Comparison of ENCODE assay signal across 1 cellular context in the genomic region with DNA sequence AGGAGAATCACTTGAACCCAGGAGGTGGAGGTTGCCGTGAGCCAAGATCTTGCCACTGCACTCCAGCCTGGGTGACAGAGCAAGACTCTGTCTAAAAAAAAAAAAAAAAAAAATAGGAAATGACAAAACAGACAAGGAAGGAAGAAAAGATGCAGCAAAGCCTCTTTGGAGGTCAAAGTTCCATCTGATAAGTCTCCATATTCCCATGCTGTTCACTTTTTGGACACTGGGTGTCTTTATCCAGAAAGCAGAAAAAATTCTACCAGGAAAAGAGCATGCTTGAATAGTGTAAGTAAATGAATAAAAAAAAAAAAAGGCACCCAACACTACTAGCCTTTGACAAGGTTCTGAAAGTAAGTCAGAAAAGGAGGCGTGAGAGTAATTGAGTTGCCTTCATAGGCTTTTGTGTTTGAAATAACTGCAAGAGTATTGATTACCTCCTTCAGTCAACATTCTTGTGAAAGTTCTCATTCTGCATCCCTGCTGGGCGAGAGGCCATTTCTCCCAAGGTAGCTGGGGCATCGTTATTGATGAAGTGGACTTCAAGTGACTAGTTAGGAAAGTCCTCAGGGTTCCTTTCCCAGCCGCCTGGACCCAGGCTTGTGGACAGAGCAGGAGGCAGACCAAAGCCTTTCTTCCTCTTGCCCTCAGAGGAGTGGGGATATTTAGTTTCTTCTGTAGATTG.
TF ChIP-seq lines count a peak whose summit lies in the region.

No MANE protein-coding gene starts in this region.

TF ChIP-seq in HepG2, 621 proteins besides CTCF, POLR2A, EP300 and RAD21 (continued from another document):
- TF ChIP-seq, protein P1, sequence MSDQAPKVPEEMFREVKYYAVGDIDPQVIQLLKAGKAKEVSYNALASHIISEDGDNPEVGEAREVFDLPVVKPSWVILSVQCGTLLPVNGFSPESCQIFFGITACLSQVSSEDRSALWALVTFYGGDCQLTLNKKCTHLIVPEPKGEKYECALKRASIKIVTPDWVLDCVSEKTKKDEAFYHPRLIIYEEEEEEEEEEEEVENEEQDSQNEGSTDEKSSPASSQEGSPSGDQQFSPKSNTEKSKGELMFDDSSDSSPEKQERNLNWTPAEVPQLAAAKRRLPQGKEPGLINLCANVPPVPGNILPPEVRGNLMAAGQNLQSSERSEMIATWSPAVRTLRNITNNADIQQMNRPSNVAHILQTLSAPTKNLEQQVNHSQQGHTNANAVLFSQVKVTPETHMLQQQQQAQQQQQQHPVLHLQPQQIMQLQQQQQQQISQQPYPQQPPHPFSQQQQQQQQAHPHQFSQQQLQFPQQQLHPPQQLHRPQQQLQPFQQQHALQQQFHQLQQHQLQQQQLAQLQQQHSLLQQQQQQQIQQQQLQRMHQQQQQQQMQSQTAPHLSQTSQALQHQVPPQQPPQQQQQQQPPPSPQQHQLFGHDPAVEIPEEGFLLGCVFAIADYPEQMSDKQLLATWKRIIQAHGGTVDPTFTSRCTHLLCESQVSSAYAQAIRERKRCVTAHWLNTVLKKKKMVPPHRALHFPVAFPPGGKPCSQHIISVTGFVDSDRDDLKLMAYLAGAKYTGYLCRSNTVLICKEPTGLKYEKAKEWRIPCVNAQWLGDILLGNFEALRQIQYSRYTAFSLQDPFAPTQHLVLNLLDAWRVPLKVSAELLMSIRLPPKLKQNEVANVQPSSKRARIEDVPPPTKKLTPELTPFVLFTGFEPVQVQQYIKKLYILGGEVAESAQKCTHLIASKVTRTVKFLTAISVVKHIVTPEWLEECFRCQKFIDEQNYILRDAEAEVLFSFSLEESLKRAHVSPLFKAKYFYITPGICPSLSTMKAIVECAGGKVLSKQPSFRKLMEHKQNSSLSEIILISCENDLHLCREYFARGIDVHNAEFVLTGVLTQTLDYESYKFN (CRISPR knock-in tag; conservative IDR thresholded peaks at IDR 0.05) = peak; percentile 55; the same call in 1 of the 2 replicates
- TF ChIP-seq GATAD2A (CRISPR knock-in tag; IDR thresholded peaks at IDR 0.05) = peak; percentile 78
- no peak for TF ChIP-seq ZNF335 (CRISPR knock-in tag; IDR thresholded peaks at IDR 0.05)
- TF ChIP-seq SPEN (CRISPR knock-in tag; IDR thresholded peaks at IDR 0.05; ENCODE audit: low read depth) = no peak
- TF ChIP-seq, protein P2, sequence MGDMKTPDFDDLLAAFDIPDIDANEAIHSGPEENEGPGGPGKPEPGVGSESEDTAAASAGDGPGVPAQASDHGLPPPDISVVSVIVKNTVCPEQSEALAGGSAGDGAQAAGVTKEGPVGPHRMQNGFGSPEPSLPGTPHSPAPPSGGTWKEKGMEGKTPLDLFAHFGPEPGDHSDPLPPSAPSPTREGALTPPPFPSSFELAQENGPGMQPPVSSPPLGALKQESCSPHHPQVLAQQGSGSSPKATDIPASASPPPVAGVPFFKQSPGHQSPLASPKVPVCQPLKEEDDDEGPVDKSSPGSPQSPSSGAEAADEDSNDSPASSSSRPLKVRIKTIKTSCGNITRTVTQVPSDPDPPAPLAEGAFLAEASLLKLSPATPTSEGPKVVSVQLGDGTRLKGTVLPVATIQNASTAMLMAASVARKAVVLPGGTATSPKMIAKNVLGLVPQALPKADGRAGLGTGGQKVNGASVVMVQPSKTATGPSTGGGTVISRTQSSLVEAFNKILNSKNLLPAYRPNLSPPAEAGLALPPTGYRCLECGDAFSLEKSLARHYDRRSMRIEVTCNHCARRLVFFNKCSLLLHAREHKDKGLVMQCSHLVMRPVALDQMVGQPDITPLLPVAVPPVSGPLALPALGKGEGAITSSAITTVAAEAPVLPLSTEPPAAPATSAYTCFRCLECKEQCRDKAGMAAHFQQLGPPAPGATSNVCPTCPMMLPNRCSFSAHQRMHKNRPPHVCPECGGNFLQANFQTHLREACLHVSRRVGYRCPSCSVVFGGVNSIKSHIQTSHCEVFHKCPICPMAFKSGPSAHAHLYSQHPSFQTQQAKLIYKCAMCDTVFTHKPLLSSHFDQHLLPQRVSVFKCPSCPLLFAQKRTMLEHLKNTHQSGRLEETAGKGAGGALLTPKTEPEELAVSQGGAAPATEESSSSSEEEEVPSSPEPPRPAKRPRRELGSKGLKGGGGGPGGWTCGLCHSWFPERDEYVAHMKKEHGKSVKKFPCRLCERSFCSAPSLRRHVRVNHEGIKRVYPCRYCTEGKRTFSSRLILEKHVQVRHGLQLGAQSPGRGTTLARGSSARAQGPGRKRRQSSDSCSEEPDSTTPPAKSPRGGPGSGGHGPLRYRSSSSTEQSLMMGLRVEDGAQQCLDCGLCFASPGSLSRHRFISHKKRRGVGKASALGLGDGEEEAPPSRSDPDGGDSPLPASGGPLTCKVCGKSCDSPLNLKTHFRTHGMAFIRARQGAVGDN (CRISPR knock-in tag; IDR thresholded peaks at IDR 0.05) = no peak
- no peak for TF ChIP-seq SOX6 (IDR thresholded peaks at IDR 0.05)
- peak; percentile 61; the same call in 1 of the 2 replicates for TF ChIP-seq SOX6 (CRISPR knock-in tag; IDR thresholded peaks at IDR 0.05)
- no peak for TF ChIP-seq MAFK (conservative IDR thresholded peaks at IDR 0.05 in 1 of 2, IDR thresholded peaks at IDR 0.05 in 1 of 2; ENCODE audit: low read length in 2 of 2)
- TF ChIP-seq ARNTL (CRISPR knock-in tag; IDR thresholded peaks at IDR 0.05) = no peak
- TF ChIP-seq SMAD9 (CRISPR knock-in tag; IDR thresholded peaks at IDR 0.05) = no peak
- TF ChIP-seq, protein P3, sequence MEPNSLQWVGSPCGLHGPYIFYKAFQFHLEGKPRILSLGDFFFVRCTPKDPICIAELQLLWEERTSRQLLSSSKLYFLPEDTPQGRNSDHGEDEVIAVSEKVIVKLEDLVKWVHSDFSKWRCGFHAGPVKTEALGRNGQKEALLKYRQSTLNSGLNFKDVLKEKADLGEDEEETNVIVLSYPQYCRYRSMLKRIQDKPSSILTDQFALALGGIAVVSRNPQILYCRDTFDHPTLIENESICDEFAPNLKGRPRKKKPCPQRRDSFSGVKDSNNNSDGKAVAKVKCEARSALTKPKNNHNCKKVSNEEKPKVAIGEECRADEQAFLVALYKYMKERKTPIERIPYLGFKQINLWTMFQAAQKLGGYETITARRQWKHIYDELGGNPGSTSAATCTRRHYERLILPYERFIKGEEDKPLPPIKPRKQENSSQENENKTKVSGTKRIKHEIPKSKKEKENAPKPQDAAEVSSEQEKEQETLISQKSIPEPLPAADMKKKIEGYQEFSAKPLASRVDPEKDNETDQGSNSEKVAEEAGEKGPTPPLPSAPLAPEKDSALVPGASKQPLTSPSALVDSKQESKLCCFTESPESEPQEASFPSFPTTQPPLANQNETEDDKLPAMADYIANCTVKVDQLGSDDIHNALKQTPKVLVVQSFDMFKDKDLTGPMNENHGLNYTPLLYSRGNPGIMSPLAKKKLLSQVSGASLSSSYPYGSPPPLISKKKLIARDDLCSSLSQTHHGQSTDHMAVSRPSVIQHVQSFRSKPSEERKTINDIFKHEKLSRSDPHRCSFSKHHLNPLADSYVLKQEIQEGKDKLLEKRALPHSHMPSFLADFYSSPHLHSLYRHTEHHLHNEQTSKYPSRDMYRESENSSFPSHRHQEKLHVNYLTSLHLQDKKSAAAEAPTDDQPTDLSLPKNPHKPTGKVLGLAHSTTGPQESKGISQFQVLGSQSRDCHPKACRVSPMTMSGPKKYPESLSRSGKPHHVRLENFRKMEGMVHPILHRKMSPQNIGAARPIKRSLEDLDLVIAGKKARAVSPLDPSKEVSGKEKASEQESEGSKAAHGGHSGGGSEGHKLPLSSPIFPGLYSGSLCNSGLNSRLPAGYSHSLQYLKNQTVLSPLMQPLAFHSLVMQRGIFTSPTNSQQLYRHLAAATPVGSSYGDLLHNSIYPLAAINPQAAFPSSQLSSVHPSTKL (CRISPR knock-in tag; IDR thresholded peaks at IDR 0.05) = peak; percentile 67; the same call in 1 of the 2 replicates
- TF ChIP-seq ZNF569 (CRISPR knock-in tag; IDR thresholded peaks at IDR 0.05; ENCODE audit: borderline replicate concordance) = no peak
- TF ChIP-seq, protein P4, sequence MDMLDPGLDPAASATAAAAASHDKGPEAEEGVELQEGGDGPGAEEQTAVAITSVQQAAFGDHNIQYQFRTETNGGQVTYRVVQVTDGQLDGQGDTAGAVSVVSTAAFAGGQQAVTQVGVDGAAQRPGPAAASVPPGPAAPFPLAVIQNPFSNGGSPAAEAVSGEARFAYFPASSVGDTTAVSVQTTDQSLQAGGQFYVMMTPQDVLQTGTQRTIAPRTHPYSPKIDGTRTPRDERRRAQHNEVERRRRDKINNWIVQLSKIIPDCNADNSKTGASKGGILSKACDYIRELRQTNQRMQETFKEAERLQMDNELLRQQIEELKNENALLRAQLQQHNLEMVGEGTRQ (IDR thresholded peaks at IDR 0.05; ENCODE audit: low read depth, low read length) = no peak
- TF ChIP-seq, protein P4 (CRISPR knock-in tag; IDR thresholded peaks at IDR 0.05; ENCODE audit: borderline replicate concordance) = no peak
- TF ChIP-seq MAFF (IDR thresholded peaks at IDR 0.05; ENCODE audit: low read depth, low read length) = no peak
- TF ChIP-seq NAIF1 (CRISPR knock-in tag; IDR thresholded peaks at IDR 0.05; ENCODE audit: borderline replicate concordance) = no peak
- TF ChIP-seq KLF12 (CRISPR knock-in tag; IDR thresholded peaks at IDR 0.05; ENCODE audit: borderline replicate concordance) = no peak
- TF ChIP-seq REPIN1 (CRISPR knock-in tag; IDR thresholded peaks at IDR 0.05; ENCODE audit: borderline replicate concordance, low read depth) = peak; percentile 3; the same call in 1 of the 2 replicates
- no peak for TF ChIP-seq ZNF781 (CRISPR knock-in tag; IDR thresholded peaks at IDR 0.05; ENCODE audit: borderline replicate concordance, not compliant biosample characterization)
